Comparison of ENCODE assay signal across 1 cellular context in the genomic region with DNA sequence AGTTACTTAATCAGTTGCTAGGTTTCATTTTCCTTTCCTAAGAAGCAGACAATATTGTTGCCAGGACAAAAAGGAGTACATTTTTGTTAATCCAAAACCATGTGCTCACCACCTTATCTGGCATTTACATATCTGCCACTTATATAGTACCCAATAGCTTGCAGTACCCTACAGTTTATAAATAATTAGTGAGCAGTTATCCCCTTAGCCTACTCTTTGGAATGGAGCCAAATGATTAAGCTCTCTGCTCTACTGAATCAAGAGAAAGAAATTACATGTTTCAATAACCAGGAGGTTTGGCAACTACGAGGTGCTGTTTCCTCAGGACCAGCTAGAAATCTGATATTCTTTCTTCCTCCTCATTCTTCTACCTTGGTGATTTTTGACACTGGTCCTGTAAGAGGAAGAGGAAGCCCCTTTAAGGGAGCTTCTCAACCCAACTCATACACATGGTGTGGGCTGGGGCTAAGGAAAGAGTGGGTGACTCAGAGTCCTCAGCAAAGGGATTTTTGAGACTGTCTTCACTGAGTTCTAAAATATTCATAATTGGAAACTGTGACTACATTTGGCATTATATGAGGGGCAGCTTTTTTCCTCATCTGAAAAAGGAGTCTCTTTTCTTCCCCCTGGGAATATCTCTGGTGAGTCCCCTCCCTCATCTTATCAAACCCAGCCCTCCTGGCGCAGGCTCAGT.
TF ChIP-seq lines count a peak whose summit lies in the region.

No MANE protein-coding gene starts in this region.

TF ChIP-seq in WTC11, 78 proteins besides CTCF, POLR2A, EP300 and RAD21 (continued from another document):
- TF ChIP-seq, protein P1, sequence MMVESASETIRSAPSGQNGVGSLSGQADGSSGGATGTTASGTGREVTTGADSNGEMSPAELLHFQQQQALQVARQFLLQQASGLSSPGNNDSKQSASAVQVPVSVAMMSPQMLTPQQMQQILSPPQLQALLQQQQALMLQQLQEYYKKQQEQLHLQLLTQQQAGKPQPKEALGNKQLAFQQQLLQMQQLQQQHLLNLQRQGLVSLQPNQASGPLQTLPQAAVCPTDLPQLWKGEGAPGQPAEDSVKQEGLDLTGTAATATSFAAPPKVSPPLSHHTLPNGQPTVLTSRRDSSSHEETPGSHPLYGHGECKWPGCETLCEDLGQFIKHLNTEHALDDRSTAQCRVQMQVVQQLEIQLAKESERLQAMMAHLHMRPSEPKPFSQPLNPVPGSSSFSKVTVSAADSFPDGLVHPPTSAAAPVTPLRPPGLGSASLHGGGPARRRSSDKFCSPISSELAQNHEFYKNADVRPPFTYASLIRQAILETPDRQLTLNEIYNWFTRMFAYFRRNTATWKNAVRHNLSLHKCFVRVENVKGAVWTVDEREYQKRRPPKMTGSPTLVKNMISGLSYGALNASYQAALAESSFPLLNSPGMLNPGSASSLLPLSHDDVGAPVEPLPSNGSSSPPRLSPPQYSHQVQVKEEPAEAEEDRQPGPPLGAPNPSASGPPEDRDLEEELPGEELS (CRISPR knock-in tag; IDR thresholded peaks at IDR 0.05), result no peak
- TF ChIP-seq SMAD4 (CRISPR knock-in tag; IDR thresholded peaks at IDR 0.05) (no peak), SMAD3 (CRISPR knock-in tag; IDR thresholded peaks at IDR 0.05; ENCODE audit: borderline replicate concordance) (no peak)
- TF ChIP-seq, protein P2, sequence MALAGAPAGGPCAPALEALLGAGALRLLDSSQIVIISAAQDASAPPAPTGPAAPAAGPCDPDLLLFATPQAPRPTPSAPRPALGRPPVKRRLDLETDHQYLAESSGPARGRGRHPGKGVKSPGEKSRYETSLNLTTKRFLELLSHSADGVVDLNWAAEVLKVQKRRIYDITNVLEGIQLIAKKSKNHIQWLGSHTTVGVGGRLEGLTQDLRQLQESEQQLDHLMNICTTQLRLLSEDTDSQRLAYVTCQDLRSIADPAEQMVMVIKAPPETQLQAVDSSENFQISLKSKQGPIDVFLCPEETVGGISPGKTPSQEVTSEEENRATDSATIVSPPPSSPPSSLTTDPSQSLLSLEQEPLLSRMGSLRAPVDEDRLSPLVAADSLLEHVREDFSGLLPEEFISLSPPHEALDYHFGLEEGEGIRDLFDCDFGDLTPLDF (CRISPR knock-in tag; IDR thresholded peaks at IDR 0.05), result no peak
- TF ChIP-seq, protein P3, sequence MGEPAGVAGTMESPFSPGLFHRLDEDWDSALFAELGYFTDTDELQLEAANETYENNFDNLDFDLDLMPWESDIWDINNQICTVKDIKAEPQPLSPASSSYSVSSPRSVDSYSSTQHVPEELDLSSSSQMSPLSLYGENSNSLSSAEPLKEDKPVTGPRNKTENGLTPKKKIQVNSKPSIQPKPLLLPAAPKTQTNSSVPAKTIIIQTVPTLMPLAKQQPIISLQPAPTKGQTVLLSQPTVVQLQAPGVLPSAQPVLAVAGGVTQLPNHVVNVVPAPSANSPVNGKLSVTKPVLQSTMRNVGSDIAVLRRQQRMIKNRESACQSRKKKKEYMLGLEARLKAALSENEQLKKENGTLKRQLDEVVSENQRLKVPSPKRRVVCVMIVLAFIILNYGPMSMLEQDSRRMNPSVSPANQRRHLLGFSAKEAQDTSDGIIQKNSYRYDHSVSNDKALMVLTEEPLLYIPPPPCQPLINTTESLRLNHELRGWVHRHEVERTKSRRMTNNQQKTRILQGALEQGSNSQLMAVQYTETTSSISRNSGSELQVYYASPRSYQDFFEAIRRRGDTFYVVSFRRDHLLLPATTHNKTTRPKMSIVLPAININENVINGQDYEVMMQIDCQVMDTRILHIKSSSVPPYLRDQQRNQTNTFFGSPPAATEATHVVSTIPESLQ (CRISPR knock-in tag; IDR thresholded peaks at IDR 0.05), result no peak
TF ChIP-seq in WTC11: peak in this region for 0.
